Comparison of ENCODE assay signal across 22 cellular contexts in genomic region chr2:5176764-5177163, GRCh38.
DNase-seq lines count a peak whose midpoint lies in the region; TF ChIP-seq lines count a peak whose summit lies in the region.
"Had no signal": no experiment of that assay in that cellular context is flagged by ENCODE, and none has a peak within 500 bp of the region (broad histone marks: within the 10 kb centered on the region; RNA-seq: fewer than 3 reads in every experiment).

No MANE protein-coding gene starts in this region.

- no peak overlapping the region for H3K27ac Mint-ChIP-seq in Caco-2 (ENCODE audit: unreplicated experiment)
- H3K27ac Mint-ChIP-seq: CD4-positive, alpha-beta T cell had no signal

- H3K36me3 ChIP-seq in adipocyte (ENCODE audit: control insufficient read depth, insufficient read depth, low read length, severe bottlenecking), result no peaks in the 10 kb centered on the region
- H3K36me3 ChIP-seq in skeletal muscle satellite cell (ENCODE audit: insufficient read depth, low read length), result no peaks in the 10 kb centered on the region
- H3K36me3 ChIP-seq in Caco-2 (ENCODE audit: control insufficient read depth, insufficient read depth, low read length), result no peaks in the 10 kb centered on the region
- H3K36me3 ChIP-seq: BLaER1 had no signal

- no peak overlapping the region for H3K4me3 Mint-ChIP-seq in Caco-2 (ENCODE audit: unreplicated experiment)
- H3K4me3 Mint-ChIP-seq: CD4-positive, alpha-beta T cell had no signal

- no peaks in the 10 kb centered on the region for H3K4me1 ChIP-seq in adipocyte (ENCODE audit: control insufficient read depth, insufficient read depth, low read length)
- H3K4me1 ChIP-seq in skeletal muscle satellite cell (ENCODE audit: control insufficient read depth, insufficient read depth, low read length), result peaks cover 6% of the 10 kb centered on the region
- no peaks in the 10 kb centered on the region for H3K4me1 ChIP-seq in Caco-2

- DNase-seq in EH (ENCODE audit: low read depth), result peak; percentile 34
- DNase-seq in adipocyte (ENCODE audit: low read depth), result peak; percentile 9
- DNase-seq in dermis blood vessel endothelial cell, result peak; percentile 14
- DNase-seq in Caco-2, result no peak
- no peak for DNase-seq in GF-D8 (lab: John Stamatoyannopoulos, UW)
- no peak for DNase-seq in NCI-H524 treated with DMSO at 0.1 percent for 48 hours (lab: John Stamatoyannopoulos, UW)
- DNase-seq: CD4-positive, alpha-beta T cell; COR-L47; DMS 273 treated with DMSO at 0.1 percent for 48 hours; DMS79 treated with DMSO at 0.1 percent for 48 hours; GOT3; HCEC 1CT; Karpas-422; NCI-H1694; NCI-H2081; NCI-H2171 treated with DMSO at 0.1 percent for 48 hours; NCI-H526; OCI-M1; SHP77 treated with DMSO at 0.1 percent for 48 hours had no signal

- BruUV-seq in Caco-2 (replicated peaks; lab: Mats Ljungman, UMichigan), result no TSS peak

- POLR2A ChIA-PET in Caco-2 (lab: Charles Lee), result no interaction called here

- H3K9me3 Mint-ChIP-seq in Caco-2 (ENCODE audit: unreplicated experiment), result no peaks in the 10 kb centered on the region

- CTCF ChIA-PET in Caco-2 (lab: Charles Lee), result no interaction called here

- H3K9ac ChIP-seq in adipocyte (ENCODE audit: low read length), result no peak overlapping the region
- peak overlapping the region; percentile 3 for H3K9ac ChIP-seq in skeletal muscle satellite cell (ENCODE audit: low read depth, low read length)
- H3K9ac ChIP-seq: BLaER1 had no signal

- H3K27me3 ChIP-seq in adipocyte (replicated peaks; ENCODE audit: control insufficient read depth, insufficient read depth, low read length) (no peaks in the 10 kb centered on the region), skeletal muscle satellite cell (ENCODE audit: control insufficient read depth, insufficient read depth, low read length) (no peaks in the 10 kb centered on the region), Caco-2 (replicated peaks; ENCODE audit: control insufficient read depth, insufficient read depth, low read length) (no peaks in the 10 kb centered on the region)
- H3K27me3 ChIP-seq: BLaER1 had no signal

- intact Hi-C loops in Caco-2 (cut with micrococcal nuclease; ENCODE audit: unreplicated experiment), result no loop called here

- no peak for TF ChIP-seq CTCF in Caco-2 (IDR thresholded peaks at IDR 0.05; ENCODE audit: insufficient read depth in 1 of 2, low read depth in 1 of 2, low read length in 1 of 2, severe bottlenecking in 1 of 2, unreplicated experiment in 1 of 2)

- H3K4me1 Mint-ChIP-seq in Caco-2 (ENCODE audit: low read depth, unreplicated experiment), result no peaks in the 10 kb centered on the region

- H3K36me3 Mint-ChIP-seq in Caco-2 (ENCODE audit: insufficient read depth, unreplicated experiment), result no peaks in the 10 kb centered on the region

- H3K4me2 ChIP-seq in skeletal muscle satellite cell (ENCODE audit: low read length), result no peak overlapping the region
- H3K4me2 ChIP-seq: BLaER1 had no signal

- no peak overlapping the region for H3K4me3 ChIP-seq in adipocyte (ENCODE audit: low read length)
- H3K4me3 ChIP-seq in skeletal muscle satellite cell (ENCODE audit: low read length), result no peak overlapping the region
- no peak overlapping the region for H3K4me3 ChIP-seq in Caco-2 (ENCODE audit: low read depth, low read length)
- H3K4me3 ChIP-seq: BLaER1, SK-N-MC had no signal

- H3K9me3 ChIP-seq in adipocyte (ENCODE audit: control insufficient read depth, low read length) (peaks cover 7% of the 10 kb centered on the region), skeletal muscle satellite cell (replicated peaks; ENCODE audit: low read length) (no peaks in the 10 kb centered on the region), Caco-2 (no peaks in the 10 kb centered on the region)
- H3K9me3 ChIP-seq: BLaER1 had no signal

- H3K27me3 Mint-ChIP-seq in Caco-2 (ENCODE audit: insufficient read depth, unreplicated experiment), result no peaks in the 10 kb centered on the region
- H3K27me3 Mint-ChIP-seq: CD4-positive, alpha-beta T cell had no signal

Comparison
In these comparisons a context has a peak if more than half of its experiments do, and no peak if none do; other contexts are left out.
1. DNase-seq: peak in EH (single experiment), adipocyte (single experiment) and dermis blood vessel endothelial cell (single experiment); none in Caco-2 (0 of 2), GF-D8 (single experiment) and NCI-H524 treated with DMSO at 0.1 percent for 48 hours (single experiment).